In genomic region chr20:9415426-9415825, GRCh38 we compare ENCODE assay signal across 1 cellular context.
TF ChIP-seq lines count a peak whose summit lies in the region.

No MANE protein-coding gene starts in this region.

TF ChIP-seq in A549, 52 proteins besides CTCF, POLR2A, EP300 and RAD21 (continued from another document):
- TF ChIP-seq, protein P1, sequence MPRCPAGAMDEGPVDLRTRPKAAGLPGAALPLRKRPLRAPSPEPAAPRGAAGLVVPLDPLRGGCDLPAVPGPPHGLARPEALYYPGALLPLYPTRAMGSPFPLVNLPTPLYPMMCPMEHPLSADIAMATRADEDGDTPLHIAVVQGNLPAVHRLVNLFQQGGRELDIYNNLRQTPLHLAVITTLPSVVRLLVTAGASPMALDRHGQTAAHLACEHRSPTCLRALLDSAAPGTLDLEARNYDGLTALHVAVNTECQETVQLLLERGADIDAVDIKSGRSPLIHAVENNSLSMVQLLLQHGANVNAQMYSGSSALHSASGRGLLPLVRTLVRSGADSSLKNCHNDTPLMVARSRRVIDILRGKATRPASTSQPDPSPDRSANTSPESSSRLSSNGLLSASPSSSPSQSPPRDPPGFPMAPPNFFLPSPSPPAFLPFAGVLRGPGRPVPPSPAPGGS (IDR thresholded peaks at IDR 0.05): no peak
- TF ChIP-seq KDM5A (IDR thresholded peaks at IDR 0.05): no peak
- TF ChIP-seq RNF2 (IDR thresholded peaks at IDR 0.05; ENCODE audit: borderline replicate concordance, low read depth): no peak
- TF ChIP-seq ZC3H11A (IDR thresholded peaks at IDR 0.05): no peak
- TF ChIP-seq GATA3 (IDR thresholded peaks at IDR 0.05; ENCODE audit: borderline replicate concordance): no peak
